In the genomic region with DNA sequence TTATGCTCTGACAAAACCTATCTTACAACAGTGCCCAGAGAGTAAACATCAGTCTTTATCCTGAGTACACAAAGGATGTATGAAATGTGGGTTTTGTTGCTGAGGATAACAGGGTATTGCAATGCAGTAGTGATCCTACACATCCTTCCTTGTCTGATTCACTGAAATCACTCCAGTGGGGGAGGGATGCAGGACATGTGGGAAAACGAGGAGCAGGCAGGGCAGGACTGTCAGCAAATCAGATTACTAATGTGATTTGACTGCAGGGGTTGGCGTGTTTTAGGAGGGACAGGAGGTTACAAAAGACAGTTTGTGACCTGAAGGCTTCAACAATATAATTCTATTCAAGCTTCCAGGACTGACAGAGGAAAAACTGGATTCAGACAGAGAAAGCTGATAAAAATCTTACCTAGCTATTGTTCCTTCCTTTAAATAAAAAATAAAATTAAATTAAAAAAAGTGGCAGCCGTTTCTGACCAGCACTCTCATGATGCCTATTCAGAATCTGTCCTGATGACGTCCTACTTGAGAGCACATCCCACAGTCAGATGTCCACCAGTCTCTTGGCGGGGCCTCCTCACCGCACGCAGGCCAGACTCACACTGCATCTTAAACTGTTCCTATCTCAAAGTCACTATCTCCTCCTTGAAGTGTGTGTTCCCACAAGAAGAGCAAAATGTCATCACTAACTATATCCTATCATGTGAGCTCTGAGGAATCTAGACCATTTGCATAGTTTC, we compare ENCODE assay signal across 1 cellular context.
TF ChIP-seq lines count a peak whose summit lies in the region.

No MANE protein-coding gene starts in this region.

TF ChIP-seq in H1, 55 proteins besides CTCF, POLR2A, EP300 and RAD21:
- TF ChIP-seq SIRT6 (IDR thresholded peaks at IDR 0.05; ENCODE audit: low read length) (no peak), RFX5 (IDR thresholded peaks at IDR 0.05; ENCODE audit: borderline replicate concordance, low read depth, low read length) (no peak), FOSL1 (IDR thresholded peaks at IDR 0.05; ENCODE audit: insufficient read depth, low read depth, low read length) (no peak), KDM4A (IDR thresholded peaks at IDR 0.05; ENCODE audit: low read depth, low read length, severe bottlenecking) (no peak), SP1 (IDR thresholded peaks at IDR 0.05; ENCODE audit: low read depth, low read length) (no peak), TEAD4 (IDR thresholded peaks at IDR 0.05; ENCODE audit: low read depth, low read length) (no peak), GABPA (IDR thresholded peaks at IDR 0.05; ENCODE audit: borderline replicate concordance, insufficient read depth, low read length) (no peak), CREB1 (IDR thresholded peaks at IDR 0.05) (no peak)
- TF ChIP-seq, protein P1, sequence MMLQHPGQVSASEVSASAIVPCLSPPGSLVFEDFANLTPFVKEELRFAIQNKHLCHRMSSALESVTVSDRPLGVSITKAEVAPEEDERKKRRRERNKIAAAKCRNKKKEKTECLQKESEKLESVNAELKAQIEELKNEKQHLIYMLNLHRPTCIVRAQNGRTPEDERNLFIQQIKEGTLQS (IDR thresholded peaks at IDR 0.05; ENCODE audit: insufficient read depth, low read depth, low read length), result no peak
